ENCODE assay signal across 9 cellular contexts in the genomic region with DNA sequence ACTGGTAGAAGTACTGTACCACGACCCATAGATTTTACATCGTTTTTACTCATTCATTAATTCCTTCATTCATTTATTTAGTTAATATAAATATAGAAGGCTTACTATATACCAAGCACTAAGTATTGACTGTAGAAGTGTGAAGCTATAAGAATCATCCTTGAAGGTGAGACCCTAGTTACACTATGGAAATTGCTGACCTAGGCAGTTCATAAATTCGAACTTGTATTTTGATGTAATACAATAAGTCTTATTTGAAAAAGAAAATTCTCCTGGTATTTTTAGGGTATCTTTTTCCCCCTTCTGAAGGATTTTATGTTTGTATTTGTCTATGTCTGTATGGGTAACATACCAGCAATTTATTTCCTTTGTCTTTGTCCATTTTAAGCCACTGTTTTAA.
"Had no signal": no experiment of that assay in that cellular context is flagged by ENCODE, and none has a peak within 500 bp of the region (broad histone marks: within the 10 kb centered on the region; RNA-seq: fewer than 3 reads in every experiment).

No MANE protein-coding gene starts in this region.

- ATAC-seq: GM23338, HCT116 had no signal

- H3K9me3 ChIP-seq: HAP-1 had no signal

- H3K36me3 ChIP-seq: HAP-1 had no signal

- FAIRE-seq: HTR-8/SVneo had no signal

- H3K4me1 ChIP-seq: HAP-1 had no signal

- DNase-seq: H7, HFFc6, Karpas-422, KBM-7 had no signal

- H3K27ac ChIP-seq: KMS-11 had no signal

- H3K4me3 ChIP-seq: GM23338, HAP-1 had no signal

- H3K9ac ChIP-seq: KMS-11 had no signal

- H3K4me2 ChIP-seq: GM23338, KMS-11 had no signal
